In the genomic region with DNA sequence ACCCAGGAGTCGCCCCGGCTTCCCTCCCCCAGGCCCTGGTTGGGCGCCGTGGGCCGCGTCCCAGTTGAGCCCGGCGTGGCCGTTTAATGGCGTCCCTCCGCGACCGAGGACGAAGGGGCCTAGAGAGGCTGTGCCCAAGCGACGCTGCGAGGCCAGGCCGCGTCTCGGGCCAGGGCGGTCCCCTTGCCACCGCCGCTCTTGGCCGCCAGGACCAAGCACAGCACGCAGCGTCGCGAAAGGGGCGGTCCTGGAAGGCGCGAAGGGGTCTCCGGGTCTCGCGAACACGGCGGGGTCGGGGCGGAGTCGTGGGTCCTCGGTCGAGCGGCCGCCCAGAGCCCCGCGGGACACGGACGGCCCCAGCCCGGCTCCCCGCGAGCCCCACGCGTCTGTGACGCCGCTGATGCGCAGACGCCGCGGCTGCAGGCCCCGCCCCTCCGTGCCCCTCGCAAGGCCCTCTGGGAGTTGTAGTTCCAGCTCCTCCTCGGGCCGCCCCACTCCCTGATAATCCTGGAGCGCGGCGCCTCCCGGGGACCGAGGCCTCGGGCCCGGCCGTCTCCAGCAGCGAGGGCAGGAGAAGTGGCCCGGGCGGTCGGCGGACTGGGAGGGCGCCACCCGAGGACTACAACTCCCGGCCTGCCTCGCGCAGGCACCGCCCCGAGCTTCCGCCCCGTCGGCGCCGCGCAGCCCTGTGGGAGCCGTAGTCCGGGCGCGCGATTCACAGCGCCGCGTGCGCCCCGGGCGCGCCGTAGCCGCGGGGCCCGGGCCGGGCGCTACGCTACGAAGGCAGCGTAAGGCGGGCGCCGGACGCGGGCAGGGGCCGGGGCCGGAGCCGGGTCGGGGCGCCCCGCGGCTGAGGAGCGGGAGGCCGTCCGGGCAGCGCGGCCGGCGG, we compare ENCODE assay signal across 8 cellular contexts.
DNase-seq lines count a peak whose midpoint lies in the region; ATAC-seq lines count a peak whose summit lies in the region.

Gene CAPN15 (plus strand): TSS at position 698 of the 889 bp plus-strand sequence. CDS start 19,127 bp downstream, outside the sequence.

- ATAC-seq in GM18907 (IDR thresholded peaks at IDR 0.05; ENCODE audit: unreplicated experiment): peak; percentile 67
- ATAC-seq in HG03139 (IDR thresholded peaks at IDR 0.05; ENCODE audit: unreplicated experiment): peak; percentile 52

- DNase-seq in ACHN (peak; percentile 90), NCI-H2227 treated with DMSO at 0.1 percent for 48 hours (lab: John Stamatoyannopoulos, UW) (peak; percentile 94), caudate nucleus (lab: John Stamatoyannopoulos, UW) (peak in 60 of 61 donors; percentile 29 to 96 (median 85)), islet precursor cell (peak; percentile 95)
- peak; percentile 79 to 86 (median 84) for DNase-seq in activated CD4-positive, CD25-positive, alpha-beta regulatory T cell (lab: John Stamatoyannopoulos, UW)
- DNase-seq in stimulated activated CD4-positive, alpha-beta T cell treated with anti-CD3 and anti-CD28 coated beads, Interleukin-12 subunit alpha, Interleukin-12 subunit beta, amount 100 ng/mL, for 48 hours (ENCODE audit: low read depth in 2 of 3, low spot score in 1 of 3): peak; percentile 75 to 84 (median 76)

- in situ Hi-C loops in ACHN (cut with HindIII; ENCODE audit: low pct_ligation_motif_present, low pct_unique_long_range_greater_than_20kb, low sequenced_read_pairs): no loop called here

- peak within 1 kb of the TSS; percentile 99 for H3K27ac ChIP-seq in caudate nucleus (ENCODE audit: low read depth, low read length)

Comparison
In these comparisons a context has a peak if more than half of its experiments do, and no peak if none do; other contexts are left out.
1. Peak in every context shown above with its lines: DNase-seq, ATAC-seq and H3K27ac ChIP-seq.